ENCODE assay signal across 10 cellular contexts in genomic region chr1:39238476-39238875, GRCh38. TPM values are rescaled to one million over a fixed set of nuclear protein-coding genes. Genes with fewer than 3 reads are reported as not detected.
DNase-seq lines count a peak whose midpoint lies in the region; ATAC-seq and TF ChIP-seq lines count a peak whose summit lies in the region.
"Had no signal": no experiment of that assay in that cellular context is flagged by ENCODE, and none has a peak within 500 bp of the region (broad histone marks: within the 10 kb centered on the region; RNA-seq: fewer than 3 reads in every experiment).

No MANE protein-coding gene starts in this region.

- peak overlapping the region; percentile 17 for H3K27ac Mint-ChIP-seq in activated naive CD4-positive, alpha-beta T cell treated with anti-CD3 and anti-CD28 coated beads for 36 hours

- H3K4me3 Mint-ChIP-seq in activated naive CD4-positive, alpha-beta T cell treated with anti-CD3 and anti-CD28 coated beads for 36 hours, result no peak overlapping the region

- H3K9me3 ChIP-seq in breast epithelium (no peaks in the 10 kb centered on the region), transverse colon (no peaks in the 10 kb centered on the region)

- WGBS in transverse colon (ENCODE audit: low coverage in 1 of 2), 2 donors, result 35% methylated on average over 1 of the region's 1 CpG; no CpG with 5 or more reads in 1 of the 2 donors

- CTCF ChIA-PET in activated naive CD4-positive, alpha-beta T cell treated with anti-CD3 and anti-CD28 coated beads for 36 hours (lab: Charles Lee), result interaction anchor here (0.9 to 2.5 kb wide), 6 partner anchors 12 to 140 kb away, joined by 3 to 14 read pairs (median 4); no protein-coding TSS in a partner anchor

- no peaks in the 10 kb centered on the region for H3K9me3 Mint-ChIP-seq in activated naive CD4-positive, alpha-beta T cell treated with anti-CD3 and anti-CD28 coated beads for 36 hours

- H3K36me3 ChIP-seq in breast epithelium (no peaks in the 10 kb centered on the region), transverse colon (peaks cover 0 to 5% (median 0%) of the 10 kb centered on the region in 4 donors)

- peaks cover 18% of the 10 kb centered on the region for H3K36me3 Mint-ChIP-seq in activated naive CD4-positive, alpha-beta T cell treated with anti-CD3 and anti-CD28 coated beads for 36 hours (ENCODE audit: low read depth)

- in situ Hi-C loops in transverse colon (cut with MboI; ENCODE audit: low pct_ligation_motif_present in 1 of 4, low pct_unique_long_range_greater_than_20kb in 1 of 4, low sequenced_read_pairs in 3 of 4), result no loop called here

- H3K27me3 ChIP-seq in breast epithelium (no peaks in the 10 kb centered on the region), transverse colon (no peaks in the 10 kb centered on the region)

- no peak for TF ChIP-seq POLR2A in breast epithelium (IDR thresholded peaks at IDR 0.05)
- TF ChIP-seq POLR2A in transverse colon (IDR thresholded peaks at IDR 0.05), result no peak

- peaks cover 52% of the 10 kb centered on the region for H3K4me1 Mint-ChIP-seq in activated naive CD4-positive, alpha-beta T cell treated with anti-CD3 and anti-CD28 coated beads for 36 hours (ENCODE audit: low read depth)

- H3K27me3 Mint-ChIP-seq in activated naive CD4-positive, alpha-beta T cell treated with anti-CD3 and anti-CD28 coated beads for 36 hours (ENCODE audit: low read depth), result no peaks in the 10 kb centered on the region

- TF ChIP-seq CTCF in breast epithelium (IDR thresholded peaks at IDR 0.05) (no peak), transverse colon (IDR thresholded peaks at IDR 0.05) (no peak)

- no peak for DNase-seq in activated naive CD4-positive, alpha-beta T cell treated with anti-CD3 and anti-CD28 coated beads for 36 hours
- DNase-seq in activated naive CD4-positive, alpha-beta T cell treated with anti-CD3 and anti-CD28 coated beads, Interleukin-2, amount 50 U/mL, for 16 hours, result no peak
- peak in 1 of 2 donors; percentile 39 for DNase-seq in breast epithelium (ENCODE audit: low spot score in 2 of 2)
- peak in 33 of 51 donors; percentile 10 to 81 (median 48) for DNase-seq in hypothalamus (lab: John Stamatoyannopoulos, UW)
- no peak for DNase-seq in transverse colon
- DNase-seq in 8988T, result no peak
- DNase-seq: NCI-H187 had no signal

- ATAC-seq in HG03457 (IDR thresholded peaks at IDR 0.05; ENCODE audit: unreplicated experiment) (no peak), GM21786 (IDR thresholded peaks at IDR 0.05; ENCODE audit: unreplicated experiment) (no peak)

- no peak for TF ChIP-seq EP300 in transverse colon (IDR thresholded peaks at IDR 0.05; ENCODE audit: low read depth)

- no peak overlapping the region for H3K4me3 ChIP-seq in breast epithelium
- no peak overlapping the region for H3K4me3 ChIP-seq in transverse colon
- H3K4me3 ChIP-seq: lung had no signal

- H3K27ac ChIP-seq in breast epithelium, result peak overlapping the region; percentile 46 to 54
- H3K27ac ChIP-seq in transverse colon, result peak overlapping the region in 3 of 4 donors; percentile 3 to 39 (median 22)

- H3K4me1 ChIP-seq in breast epithelium (no peaks in the 10 kb centered on the region), transverse colon (peaks cover 0 to 9% (median 4%) of the 10 kb centered on the region in 4 donors)

- intact Hi-C loops in activated naive CD4-positive, alpha-beta T cell treated with anti-CD3 and anti-CD28 coated beads for 36 hours (cut with micrococcal nuclease), result no loop called here
- intact Hi-C loops in breast epithelium (cut with DNase I; ENCODE audit: low total_unique reads), result no loop called here
- intact Hi-C loops in transverse colon (cut with DNase I; ENCODE audit: low total_unique reads), result no loop called here

RNA-seq across cellular contexts. Expression of gene MACF1, which starts 34.0 kb away (rescaled TPM):
- 100 to 1,000 TPM; 174 to 179 TPM for total RNA-seq in activated naive CD4-positive, alpha-beta T cell treated with anti-CD3 and anti-CD28 coated beads for 36 hours
- total RNA-seq in breast epithelium (100 to 1,000 TPM; 279 to 350 (median 325) TPM), transverse colon (100 to 1,000 TPM; 190 to 300 (median 254) TPM)

Comparison
In these comparisons a context has a peak if more than half of its experiments do, and no peak if none do; other contexts are left out.
1. DNase-seq: peak in hypothalamus (33 of 51); none in activated naive CD4-positive, alpha-beta T cell treated with anti-CD3 and anti-CD28 coated beads for 36 hours (single experiment), activated naive CD4-positive, alpha-beta T cell treated with anti-CD3 and anti-CD28 coated beads, Interleukin-2, amount 50 U/mL, for 16 hours (single experiment), transverse colon (single experiment) and 8988T (single experiment).